In the genomic region with DNA sequence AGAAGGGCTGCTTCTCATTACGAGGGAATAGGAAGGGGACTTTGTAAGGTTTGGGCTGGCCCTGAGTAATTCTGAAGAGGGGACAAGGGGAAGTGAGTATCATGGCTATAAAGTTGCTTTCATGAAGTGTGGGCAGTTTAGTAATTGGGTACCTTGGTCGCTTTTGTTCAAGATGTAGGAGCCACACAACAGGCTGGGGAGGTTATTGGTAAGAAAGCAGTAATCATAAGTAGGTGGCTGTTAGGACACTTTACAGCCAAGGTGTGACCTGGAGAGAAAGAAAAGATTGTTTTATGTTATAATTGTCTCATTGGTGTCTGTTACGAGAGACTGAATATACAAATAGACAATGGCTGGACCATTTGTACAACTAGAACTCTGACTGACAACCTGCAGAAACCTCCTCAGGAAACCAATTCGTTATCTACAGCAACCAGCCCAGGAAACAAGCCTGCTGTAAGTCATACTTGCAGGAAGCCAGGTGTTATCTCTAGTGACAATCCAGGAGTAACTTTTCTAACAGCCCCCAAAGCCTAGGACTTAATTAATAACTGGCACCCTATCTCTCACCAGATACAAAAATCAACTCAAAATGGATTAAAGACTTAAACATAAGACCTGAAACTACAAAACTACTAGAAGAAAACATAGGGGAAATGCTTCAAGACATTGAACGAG, we compare ENCODE assay signal across 1 cellular context.
TF ChIP-seq lines count a peak whose summit lies in the region.

No MANE protein-coding gene starts in this region.

TF ChIP-seq in HepG2, 621 proteins besides CTCF, POLR2A, EP300 and RAD21:
- TF ChIP-seq SP1 (IDR thresholded peaks at IDR 0.05) (no peak), SP1 (CRISPR knock-in tag; IDR thresholded peaks at IDR 0.05) (no peak), ZNF747 (CRISPR knock-in tag; IDR thresholded peaks at IDR 0.05; ENCODE audit: borderline replicate concordance) (no peak), ZNF782 (CRISPR knock-in tag; IDR thresholded peaks at IDR 0.05; ENCODE audit: borderline replicate concordance) (no peak), ZBTB38 (CRISPR knock-in tag; IDR thresholded peaks at IDR 0.05) (no peak), MATR3 (CRISPR knock-in tag; IDR thresholded peaks at IDR 0.05) (no peak)
